ENCODE assay signal across 8 cellular contexts in genomic region chr10:113563306-113564088, GRCh38. TPM values are rescaled to one million over a fixed set of nuclear protein-coding genes. Genes with fewer than 3 reads are reported as not detected.
DNase-seq lines count a peak whose midpoint lies in the region; ATAC-seq lines count a peak whose summit lies in the region.

No MANE protein-coding gene starts in this region.

- peak; percentile 98 for ATAC-seq in GM19455 (IDR thresholded peaks at IDR 0.05; ENCODE audit: unreplicated experiment)
- ATAC-seq in HG03565 (IDR thresholded peaks at IDR 0.05; ENCODE audit: unreplicated experiment) = peak; percentile 94
- peak; percentile 78 to 84 for ATAC-seq in activated T-cell treated with anti-CD3 and anti-CD28 coated beads, Interleukin-2, amount 50 U/mL, for 72 hours (replicated peaks in 1 of 2)
- peak; percentile 82 to 84 for ATAC-seq in natural killer cell treated with Interleukin-12 subunit alpha and Interleukin-12 subunit beta and Interleukin-15 and Interleukin-18, amount 100 ng/mL, for 72 hours
- peak; percentile 89 to 93 for ATAC-seq in stimulated activated naive B cell treated with anti-CD40 and anti-IgM and Interleukin-4, amounts not matched to agents 10 μg/mL and 1 μg/mL and 100 μg/mL, for 72 hours (replicated peaks)

- H3K27me3 Mint-ChIP-seq in activated T-cell treated with anti-CD3 and anti-CD28 coated beads, Interleukin-2, amount 50 U/mL, for 72 hours (ENCODE audit: low read depth) = peaks cover 18% of the 10 kb centered on the region
- H3K27me3 Mint-ChIP-seq in natural killer cell treated with Interleukin-12 subunit alpha and Interleukin-12 subunit beta and Interleukin-15 and Interleukin-18, amount 100 ng/mL, for 72 hours = peaks cover 5 to 7% of the 10 kb centered on the region in 2 donors
- peaks cover 8 to 22% of the 10 kb centered on the region in 2 donors for H3K27me3 Mint-ChIP-seq in stimulated activated naive B cell treated with anti-CD40 and anti-IgM and Interleukin-4, amounts not matched to agents 10 μg/mL and 1 μg/mL and 100 μg/mL, for 72 hours

- peaks cover 5% of the 10 kb centered on the region for H3K4me1 Mint-ChIP-seq in activated T-cell treated with anti-CD3 and anti-CD28 coated beads, Interleukin-2, amount 50 U/mL, for 72 hours (ENCODE audit: low read depth)
- peaks cover 5 to 6% of the 10 kb centered on the region in 2 donors for H3K4me1 Mint-ChIP-seq in natural killer cell treated with Interleukin-12 subunit alpha and Interleukin-12 subunit beta and Interleukin-15 and Interleukin-18, amount 100 ng/mL, for 72 hours (ENCODE audit: low read depth in 2 of 2)
- H3K4me1 Mint-ChIP-seq in stimulated activated naive B cell treated with anti-CD40 and anti-IgM and Interleukin-4, amounts not matched to agents 10 μg/mL and 1 μg/mL and 100 μg/mL, for 72 hours = peaks cover 1 to 8% of the 10 kb centered on the region in 2 donors

- DNase-seq in COLO668 (lab: John Stamatoyannopoulos, UW; ENCODE audit: unreplicated experiment) (peak; percentile 63), OCI-M1 (lab: John Stamatoyannopoulos, UW) (peak; percentile 89), fibroblast of gingiva (ENCODE audit: low read depth) (peak; percentile 57)
- peak; percentile 70 to 75 for DNase-seq in activated T-cell treated with anti-CD3 and anti-CD28 coated beads, Interleukin-2, amount 50 U/mL, for 72 hours
- peak; percentile 79 for DNase-seq in natural killer cell treated with Interleukin-12 subunit alpha and Interleukin-12 subunit beta and Interleukin-15 and Interleukin-18, amount 100 ng/mL, for 72 hours (ENCODE audit: low spot score)
- peak; percentile 54 for DNase-seq in stimulated activated naive B cell treated with anti-CD40 and anti-IgM and Interleukin-4, amounts not matched to agents 10 μg/mL and 1 μg/mL and 100 μg/mL, for 72 hours

- no peak overlapping the region for H3K27ac Mint-ChIP-seq in activated T-cell treated with anti-CD3 and anti-CD28 coated beads, Interleukin-2, amount 50 U/mL, for 72 hours
- no peak overlapping the region for H3K27ac Mint-ChIP-seq in natural killer cell treated with Interleukin-12 subunit alpha and Interleukin-12 subunit beta and Interleukin-15 and Interleukin-18, amount 100 ng/mL, for 72 hours
- H3K27ac Mint-ChIP-seq in stimulated activated naive B cell treated with anti-CD40 and anti-IgM and Interleukin-4, amounts not matched to agents 10 μg/mL and 1 μg/mL and 100 μg/mL, for 72 hours = no peak overlapping the region

- peak overlapping the region; percentile 71 to 85 for H3K4me3 Mint-ChIP-seq in activated T-cell treated with anti-CD3 and anti-CD28 coated beads, Interleukin-2, amount 50 U/mL, for 72 hours
- H3K4me3 Mint-ChIP-seq in natural killer cell treated with Interleukin-12 subunit alpha and Interleukin-12 subunit beta and Interleukin-15 and Interleukin-18, amount 100 ng/mL, for 72 hours = peak overlapping the region; percentile 76
- H3K4me3 Mint-ChIP-seq in stimulated activated naive B cell treated with anti-CD40 and anti-IgM and Interleukin-4, amounts not matched to agents 10 μg/mL and 1 μg/mL and 100 μg/mL, for 72 hours = peak overlapping the region; percentile 77 to 82

- no peaks in the 10 kb centered on the region for H3K9me3 Mint-ChIP-seq in activated T-cell treated with anti-CD3 and anti-CD28 coated beads, Interleukin-2, amount 50 U/mL, for 72 hours
- H3K9me3 Mint-ChIP-seq in natural killer cell treated with Interleukin-12 subunit alpha and Interleukin-12 subunit beta and Interleukin-15 and Interleukin-18, amount 100 ng/mL, for 72 hours = no peaks in the 10 kb centered on the region
- no peaks in the 10 kb centered on the region for H3K9me3 Mint-ChIP-seq in stimulated activated naive B cell treated with anti-CD40 and anti-IgM and Interleukin-4, amounts not matched to agents 10 μg/mL and 1 μg/mL and 100 μg/mL, for 72 hours

- H3K36me3 Mint-ChIP-seq in activated T-cell treated with anti-CD3 and anti-CD28 coated beads, Interleukin-2, amount 50 U/mL, for 72 hours (ENCODE audit: insufficient read depth in 2 of 2) = no peaks in the 10 kb centered on the region
- no peaks in the 10 kb centered on the region for H3K36me3 Mint-ChIP-seq in natural killer cell treated with Interleukin-12 subunit alpha and Interleukin-12 subunit beta and Interleukin-15 and Interleukin-18, amount 100 ng/mL, for 72 hours
- H3K36me3 Mint-ChIP-seq in stimulated activated naive B cell treated with anti-CD40 and anti-IgM and Interleukin-4, amounts not matched to agents 10 μg/mL and 1 μg/mL and 100 μg/mL, for 72 hours = no peaks in the 10 kb centered on the region

RNA-seq across cellular contexts. Expression of gene HABP2, which starts 10.6 kb away (rescaled TPM):
- not detected for total RNA-seq in activated T-cell treated with anti-CD3 and anti-CD28 coated beads, Interleukin-2, amount 50 U/mL, for 72 hours
- total RNA-seq in natural killer cell treated with Interleukin-12 subunit alpha and Interleukin-12 subunit beta and Interleukin-15 and Interleukin-18, amount 100 ng/mL, for 72 hours = not detected

Comparison
In these comparisons a context has a peak if more than half of its experiments do, and no peak if none do; other contexts are left out.
1. Peak in every context shown above with its lines: DNase-seq and ATAC-seq.